In the genomic region with DNA sequence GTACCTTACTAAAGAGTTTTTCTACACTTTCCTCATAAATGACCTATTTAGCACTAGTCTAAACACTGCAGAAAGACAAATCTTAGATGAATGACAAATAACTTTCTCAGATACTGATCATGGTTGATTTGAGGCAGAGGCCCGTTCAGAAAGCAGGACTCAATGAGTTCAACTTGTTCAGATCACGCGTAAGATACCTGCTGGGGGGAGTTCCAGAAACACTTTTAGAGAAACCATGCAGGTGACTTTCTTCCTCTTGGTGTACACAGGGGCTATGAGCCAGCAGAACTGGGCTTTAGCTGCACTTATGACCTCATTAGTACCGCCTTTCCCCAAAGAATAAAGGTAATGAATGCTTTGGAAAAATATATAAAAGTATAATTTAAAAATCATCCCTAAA, we compare ENCODE assay signal across 7 cellular contexts. TPM values are rescaled to one million over a fixed set of nuclear protein-coding genes. Genes with fewer than 3 reads are reported as not detected.
"Had no signal": no experiment of that assay in that cellular context is flagged by ENCODE, and none has a peak within 500 bp of the region (broad histone marks: within the 10 kb centered on the region; RNA-seq: fewer than 3 reads in every experiment).

No MANE protein-coding gene starts in this region.

- H3K4me3 Mint-ChIP-seq: IgD-negative memory B cell had no signal

- H3K4me3 ChIP-seq: K562 had no signal

- DNase-seq: IMR-90, KBM-7 had no signal

- H3K27ac ChIP-seq: HL-60 had no signal

- H3K9me3 Mint-ChIP-seq: IgD-negative memory B cell had no signal

- H3K27ac Mint-ChIP-seq: IgD-negative memory B cell had no signal

- ATAC-seq: HepG2, K562 had no signal

- H3K27me3 Mint-ChIP-seq: IgD-negative memory B cell had no signal

RNA-seq across cellular contexts. Expression of gene TTC39A, which starts 38.8 kb away (rescaled TPM):
- total RNA-seq: HT1080 had no signal
- polyA plus RNA-seq: IgD-negative memory B cell had no signal
